8 cellular contexts compared by ENCODE assay signal in the genomic region with DNA sequence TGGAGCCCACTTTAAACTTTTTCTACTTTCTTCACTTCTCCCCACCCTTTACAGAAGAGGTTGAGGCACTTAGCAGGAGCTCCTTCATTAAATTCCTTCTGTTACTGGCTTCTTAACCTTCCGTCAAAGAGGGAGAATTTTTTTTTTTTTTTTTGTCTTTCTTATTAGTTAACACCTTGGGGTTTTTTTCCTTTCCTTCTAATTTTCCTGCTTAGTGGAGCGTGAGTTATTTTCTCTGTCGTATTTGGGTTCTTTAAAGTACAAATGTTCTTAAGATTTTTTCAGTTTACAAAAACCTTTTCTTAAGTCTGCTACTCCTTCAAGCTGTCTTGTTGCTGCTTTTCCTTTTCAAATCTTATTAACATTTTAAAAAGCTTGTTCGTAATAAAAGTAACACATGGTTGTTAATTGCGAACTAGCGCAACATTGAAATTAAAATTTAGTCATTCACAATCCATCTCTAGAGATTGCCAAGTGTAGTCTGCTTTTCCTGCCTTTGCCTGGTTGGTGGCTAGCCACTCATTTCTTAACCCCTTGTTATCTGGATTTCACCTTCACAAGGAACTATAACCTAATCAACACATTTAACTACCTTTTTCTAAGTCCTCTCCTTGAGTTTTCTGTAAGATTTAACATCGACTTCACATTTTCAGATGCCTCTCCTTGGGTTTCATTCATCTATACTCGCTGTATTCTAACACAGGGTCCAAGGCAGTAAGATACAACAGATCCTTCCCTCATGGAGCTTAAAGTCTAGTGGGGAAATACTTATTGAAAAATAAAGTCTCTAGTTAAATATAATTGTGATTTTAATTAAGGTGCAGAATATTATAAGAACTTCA. TPM values are rescaled to one million over a fixed set of nuclear protein-coding genes. Genes with fewer than 3 reads are reported as not detected.
DNase-seq lines count a peak whose midpoint lies in the region; ATAC-seq and TF ChIP-seq lines count a peak whose summit lies in the region.

No MANE protein-coding gene starts in this region.

- H3K27ac Mint-ChIP-seq in CD8-positive, alpha-beta T cell = no peak overlapping the region
- peak overlapping the region; percentile 1 to 40 for H3K27ac Mint-ChIP-seq in natural killer cell treated with Interleukin-12 subunit alpha and Interleukin-12 subunit beta and Interleukin-15 and Interleukin-18, amount 100 ng/mL, for 72 hours

- peak overlapping the region; percentile 19 for H3K4me3 Mint-ChIP-seq in CD8-positive, alpha-beta T cell
- peak overlapping the region; percentile 89 for H3K4me3 Mint-ChIP-seq in natural killer cell treated with Interleukin-12 subunit alpha and Interleukin-12 subunit beta and Interleukin-15 and Interleukin-18, amount 100 ng/mL, for 72 hours

- H3K4me1 Mint-ChIP-seq in CD8-positive, alpha-beta T cell (ENCODE audit: low read depth) = peaks cover 31% of the 10 kb centered on the region
- peaks cover 28 to 37% of the 10 kb centered on the region in 2 donors for H3K4me1 Mint-ChIP-seq in natural killer cell treated with Interleukin-12 subunit alpha and Interleukin-12 subunit beta and Interleukin-15 and Interleukin-18, amount 100 ng/mL, for 72 hours (ENCODE audit: low read depth in 2 of 2)

- H3K27me3 Mint-ChIP-seq in CD8-positive, alpha-beta T cell (ENCODE audit: low read depth) = peaks cover 23% of the 10 kb centered on the region
- peaks cover 18 to 29% of the 10 kb centered on the region in 2 donors for H3K27me3 Mint-ChIP-seq in natural killer cell treated with Interleukin-12 subunit alpha and Interleukin-12 subunit beta and Interleukin-15 and Interleukin-18, amount 100 ng/mL, for 72 hours

- H3K4me3 ChIP-seq in CD8-positive, alpha-beta T cell (ENCODE audit: low read depth, low read length) = no peak overlapping the region

- intact Hi-C loops in CD8-positive, alpha-beta T cell (cut with DNase I, micrococcal nuclease) = loop anchor here (5.0 to 10.0 kb wide), 4 partner anchors 214 to 361 kb away; partner anchors contain the start of gene WAPL (in 1 of the 2)
- intact Hi-C loops in sciatic nerve (cut with DNase I) = no loop called here

- DNase-seq in CD8-positive, alpha-beta T cell = no peak
- DNase-seq in KBM-7 = peak; percentile 38
- DNase-seq in cerebellar cortex (ENCODE audit: low spot score) = peak; percentile 35
- no peak for DNase-seq in natural killer cell treated with Interleukin-12 subunit alpha and Interleukin-12 subunit beta and Interleukin-15 and Interleukin-18, amount 100 ng/mL, for 72 hours (ENCODE audit: low spot score)
- no peak for DNase-seq in mesenteric fat pad (ENCODE audit: low spot score)
- DNase-seq in NCI-H345 treated with DMSO at 0.1 percent for 48 hours (lab: John Stamatoyannopoulos, UW; ENCODE audit: unreplicated experiment) = no peak
- no peak for DNase-seq in T1000 (lab: John Stamatoyannopoulos, UW)
- DNase-seq in sciatic nerve (ENCODE audit: low spot score) = no peak

- H3K9me3 Mint-ChIP-seq in CD8-positive, alpha-beta T cell = no peaks in the 10 kb centered on the region
- no peaks in the 10 kb centered on the region for H3K9me3 Mint-ChIP-seq in natural killer cell treated with Interleukin-12 subunit alpha and Interleukin-12 subunit beta and Interleukin-15 and Interleukin-18, amount 100 ng/mL, for 72 hours

- no peak for TF ChIP-seq CTCF in CD8-positive, alpha-beta T cell (IDR thresholded peaks at IDR 0.05)

- peaks cover 3% of the 10 kb centered on the region for H3K36me3 Mint-ChIP-seq in CD8-positive, alpha-beta T cell
- peaks cover 10% of the 10 kb centered on the region for H3K36me3 Mint-ChIP-seq in natural killer cell treated with Interleukin-12 subunit alpha and Interleukin-12 subunit beta and Interleukin-15 and Interleukin-18, amount 100 ng/mL, for 72 hours

- CTCF ChIA-PET in CD8-positive, alpha-beta T cell (lab: Charles Lee) = interaction anchor here (0.6 to 1.6 kb wide), 3 partner anchors 12 to 76 kb away, joined by 3 to 4 read pairs (median 3); no protein-coding TSS in a partner anchor

- H3K27ac ChIP-seq in CD8-positive, alpha-beta T cell (ENCODE audit: low read depth, low read length) = no peak overlapping the region

- peaks cover 15% of the 10 kb centered on the region for H3K4me1 ChIP-seq in CD8-positive, alpha-beta T cell (ENCODE audit: insufficient read depth, low read length)

- in situ Hi-C loops in KBM-7 (cut with MboI; ENCODE audit: low pct_unique_long_range_greater_than_20kb, low sequenced_read_pairs) = no loop called here

- H3K36me3 ChIP-seq in CD8-positive, alpha-beta T cell (ENCODE audit: insufficient read depth, low read length) = no peaks in the 10 kb centered on the region

- H3K27me3 ChIP-seq in CD8-positive, alpha-beta T cell (ENCODE audit: insufficient read depth, low read length) = no peaks in the 10 kb centered on the region

- no peaks in the 10 kb centered on the region for H3K9me3 ChIP-seq in CD8-positive, alpha-beta T cell (ENCODE audit: low read length)

- POLR2A ChIA-PET in CD8-positive, alpha-beta T cell (lab: Charles Lee) = no interaction called here

- no peak for ATAC-seq in CD8-positive, alpha-beta T cell
- no peak for ATAC-seq in natural killer cell treated with Interleukin-12 subunit alpha and Interleukin-12 subunit beta and Interleukin-15 and Interleukin-18, amount 100 ng/mL, for 72 hours
- ATAC-seq in sciatic nerve = no peak

RNA-seq across cellular contexts. Expression of gene BMPR1A, which starts 2.0 kb away (rescaled TPM):
- 1 to 10 TPM; 1.6 to 2.0 TPM for total RNA-seq in CD8-positive, alpha-beta T cell
- total RNA-seq in natural killer cell treated with Interleukin-12 subunit alpha and Interleukin-12 subunit beta and Interleukin-15 and Interleukin-18, amount 100 ng/mL, for 72 hours = 10 to 100 TPM in 1 of 2 donors, 1 to 10 TPM in 1; 8.2 to 11.5 TPM
- total RNA-seq in mesenteric fat pad (43.5 TPM), sciatic nerve (76.0 TPM)

Comparison
In these comparisons a context has a peak if more than half of its experiments do, and no peak if none do; other contexts are left out.
1. DNase-seq: peak in KBM-7 (single experiment) and cerebellar cortex (single experiment); none in CD8-positive, alpha-beta T cell (0 of 7), natural killer cell treated with Interleukin-12 subunit alpha and Interleukin-12 subunit beta and Interleukin-15 and Interleukin-18, amount 100 ng/mL, for 72 hours (single experiment), mesenteric fat pad (single experiment), NCI-H345 treated with DMSO at 0.1 percent for 48 hours (single experiment), T1000 (single experiment) and sciatic nerve (single experiment).